Comparison of ENCODE assay signal across 12 cellular contexts in the genomic region with DNA sequence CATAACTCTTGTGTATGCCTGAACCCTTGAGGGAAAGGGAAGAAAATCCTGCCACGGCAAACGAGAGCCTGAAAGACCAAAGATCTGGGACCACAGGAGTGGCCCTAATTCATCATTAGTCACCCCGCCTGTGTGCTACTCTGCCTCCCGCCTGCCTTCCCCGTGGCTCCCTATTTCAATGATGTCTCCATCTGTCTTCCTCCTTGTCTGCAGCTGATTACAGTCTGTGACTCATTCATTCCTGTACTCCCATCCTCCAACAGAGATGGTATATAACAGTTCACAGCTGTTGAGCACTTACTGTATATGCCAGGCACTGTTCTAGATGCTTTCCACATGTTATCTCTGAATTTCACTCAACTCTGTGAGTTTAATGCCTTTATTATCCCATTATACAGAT.
DNase-seq lines count a peak whose midpoint lies in the region; ATAC-seq and TF ChIP-seq lines count a peak whose summit lies in the region.
"Had no signal": no experiment of that assay in that cellular context is flagged by ENCODE, and none has a peak within 500 bp of the region (broad histone marks: within the 10 kb centered on the region; RNA-seq: fewer than 3 reads in every experiment).

No MANE protein-coding gene starts in this region.

- POLR2A ChIA-PET in BJ (lab: Charles Lee), result no interaction called here
- POLR2A ChIA-PET in naive thymus-derived CD8-positive, alpha-beta T cell (lab: Charles Lee), result no interaction called here

- no peak for TF ChIP-seq POLR2A in NB4 (IDR thresholded peaks at IDR 0.05; ENCODE audit: extremely low read depth, insufficient read length)

- H2BK15ac ChIP-seq in mesenchymal stem cell (ENCODE audit: low read depth, poor library complexity, severe bottlenecking), result no peak overlapping the region

- no peak overlapping the region for H3K4me3 ChIP-seq in BJ (ENCODE audit: low read depth, low read length)
- no peak overlapping the region for H3K4me3 ChIP-seq in NB4 (ENCODE audit: low read depth, low read length)
- no peak overlapping the region for H3K4me3 ChIP-seq in choroid plexus epithelial cell (ENCODE audit: low read depth, low read length)
- no peak overlapping the region for H3K4me3 ChIP-seq in mesenchymal stem cell (ENCODE audit: insufficient read depth in 1 of 2, low read depth in 1 of 2, low read length in 2 of 2)
- H3K4me3 ChIP-seq: testis had no signal

- no peak overlapping the region for H3K4ac ChIP-seq in mesenchymal stem cell (ENCODE audit: low read depth in 1 of 2, low read length in 2 of 2)

- no peak overlapping the region for H3K23ac ChIP-seq in mesenchymal stem cell (ENCODE audit: low read length in 2 of 2)

- no peak overlapping the region for H2BK5ac ChIP-seq in mesenchymal stem cell (ENCODE audit: low read depth, low read length, poor library complexity, severe bottlenecking)

- H3K9ac ChIP-seq in mesenchymal stem cell (ENCODE audit: low read length), result peak overlapping the region; percentile 23

- no peak overlapping the region for H4K91ac ChIP-seq in mesenchymal stem cell (ENCODE audit: low read length)

- no peak overlapping the region for H3K4me3 Mint-ChIP-seq in activated T-helper 17 cell treated with anti-CD3 and anti-CD28 coated beads, Interleukin-2, amount 50 U/mL, for 72 hours
- H3K4me3 Mint-ChIP-seq in naive thymus-derived CD8-positive, alpha-beta T cell, result no peak overlapping the region
- H3K4me3 Mint-ChIP-seq: activated T-cell treated with anti-CD3 and anti-CD28 coated beads, Interleukin-2, amount 50 U/mL, for 72 hours; T-helper 1 cell treated with Interleukin-12 subunit alpha and Interleukin-12 subunit beta and Interleukin-4 antibody, amounts not matched to agents 30 μg/mL and 1 μg/mL, for 36 hours had no signal

- no peak overlapping the region for H3K4me2 ChIP-seq in mesenchymal stem cell (ENCODE audit: low read length, poor library complexity, severe bottlenecking)

- TF ChIP-seq CTCF in BJ (IDR thresholded peaks at IDR 0.05; ENCODE audit: insufficient read depth, low read depth, low read length), result no peak
- no peak for TF ChIP-seq CTCF in NB4 (IDR thresholded peaks at IDR 0.05; ENCODE audit: low read depth, low read length)
- no peak for TF ChIP-seq CTCF in choroid plexus epithelial cell (conservative IDR thresholded peaks at IDR 0.05; ENCODE audit: low read depth, low read length)

- H4K8ac ChIP-seq in mesenchymal stem cell (ENCODE audit: low read length), result no peak overlapping the region

- H3K4me1 ChIP-seq in mesenchymal stem cell (ENCODE audit: control insufficient read depth, insufficient read depth, low read depth, low read length), result peaks cover 2% of the 10 kb centered on the region
- H3K4me1 ChIP-seq: testis had no signal

- H3K27ac Mint-ChIP-seq in activated T-helper 17 cell treated with anti-CD3 and anti-CD28 coated beads, Interleukin-2, amount 50 U/mL, for 72 hours, result no peak overlapping the region
- no peak overlapping the region for H3K27ac Mint-ChIP-seq in naive thymus-derived CD8-positive, alpha-beta T cell
- H3K27ac Mint-ChIP-seq: activated T-cell treated with anti-CD3 and anti-CD28 coated beads, Interleukin-2, amount 50 U/mL, for 72 hours; T-helper 1 cell treated with Interleukin-12 subunit alpha and Interleukin-12 subunit beta and Interleukin-4 antibody, amounts not matched to agents 30 μg/mL and 1 μg/mL, for 36 hours had no signal

- no peak overlapping the region for H3K27ac ChIP-seq in mesenchymal stem cell (ENCODE audit: low read length, poor library complexity, severe bottlenecking)
- H3K27ac ChIP-seq: testis had no signal

- H3K36me3 ChIP-seq in BJ (ENCODE audit: control insufficient read depth, insufficient read depth, low read length) (no peaks in the 10 kb centered on the region), mesenchymal stem cell (ENCODE audit: control insufficient read depth in 1 of 2, insufficient read depth in 2 of 2, low read depth in 1 of 2, low read length in 2 of 2) (no peaks in the 10 kb centered on the region)

- H3K18ac ChIP-seq in mesenchymal stem cell (ENCODE audit: low read depth in 1 of 2, low read length in 2 of 2), result no peak overlapping the region

- no peaks in the 10 kb centered on the region for H3K27me3 ChIP-seq in BJ (ENCODE audit: control insufficient read depth, insufficient read depth, low read length)
- H3K27me3 ChIP-seq in mesenchymal stem cell (ENCODE audit: control insufficient read depth in 1 of 2, insufficient read depth in 1 of 2, low read length in 2 of 2), result no peaks in the 10 kb centered on the region
- H3K27me3 ChIP-seq: testis had no signal

- ATAC-seq in activated T-helper 17 cell treated with anti-CD3 and anti-CD28 coated beads, Interleukin-2, amount 50 U/mL, for 72 hours (replicated peaks), result no peak
- ATAC-seq in naive thymus-derived CD8-positive, alpha-beta T cell, result no peak
- no peak for ATAC-seq in GM19467 (IDR thresholded peaks at IDR 0.05; ENCODE audit: unreplicated experiment)
- ATAC-seq: activated T-cell treated with anti-CD3 and anti-CD28 coated beads, Interleukin-2, amount 50 U/mL, for 72 hours had no signal

- peaks cover 14% of the 10 kb centered on the region for H3K9me3 Mint-ChIP-seq in activated T-helper 17 cell treated with anti-CD3 and anti-CD28 coated beads, Interleukin-2, amount 50 U/mL, for 72 hours
- H3K9me3 Mint-ChIP-seq in naive thymus-derived CD8-positive, alpha-beta T cell, result peaks cover 0 to 13% (median 6%) of the 10 kb centered on the region in 9 donors
- H3K9me3 Mint-ChIP-seq: T-helper 1 cell treated with Interleukin-12 subunit alpha and Interleukin-12 subunit beta and Interleukin-4 antibody, amounts not matched to agents 30 μg/mL and 1 μg/mL, for 36 hours had no signal

- no peaks in the 10 kb centered on the region for H3K4me1 Mint-ChIP-seq in activated T-helper 17 cell treated with anti-CD3 and anti-CD28 coated beads, Interleukin-2, amount 50 U/mL, for 72 hours
- H3K4me1 Mint-ChIP-seq in naive thymus-derived CD8-positive, alpha-beta T cell, result no peaks in the 10 kb centered on the region

- 14% methylated on average over 5 of the region's 5 CpGs for WGBS in mesenchymal stem cell

- CTCF ChIA-PET in BJ (lab: Yijun Ruan, JAX), result interaction anchor here (0.5 to 1.4 kb wide), 2 partner anchors 24 to 1127 kb away, joined by 3 read pairs; no protein-coding TSS in a partner anchor

- H2AK5ac ChIP-seq in mesenchymal stem cell (ENCODE audit: low read length, severe bottlenecking), result no peak overlapping the region

- no peaks in the 10 kb centered on the region for H3K36me3 Mint-ChIP-seq in activated T-helper 17 cell treated with anti-CD3 and anti-CD28 coated beads, Interleukin-2, amount 50 U/mL, for 72 hours (ENCODE audit: low read depth)
- peaks cover 0 to 5% (median 0%) of the 10 kb centered on the region in 3 donors for H3K36me3 Mint-ChIP-seq in naive thymus-derived CD8-positive, alpha-beta T cell

- no peaks in the 10 kb centered on the region for H3K79me1 ChIP-seq in mesenchymal stem cell (replicated peaks; ENCODE audit: low read length, poor library complexity, severe bottlenecking)

- no peak overlapping the region for H3K14ac ChIP-seq in mesenchymal stem cell (ENCODE audit: low read length in 2 of 2)

- no peak overlapping the region for H2BK12ac ChIP-seq in mesenchymal stem cell (ENCODE audit: low read length in 2 of 2)

- H2AFZ ChIP-seq in mesenchymal stem cell (ENCODE audit: low read depth, low read length), result no peak overlapping the region

- DNase-seq in BJ (ENCODE audit: low read depth), result peak; percentile 80
- DNase-seq in NB4 (ENCODE audit: low read depth), result peak; percentile 2
- DNase-seq in choroid plexus epithelial cell (ENCODE audit: low read depth), result peak; percentile 90
- DNase-seq in mesenchymal stem cell, result peak; percentile 82
- DNase-seq in naive thymus-derived CD8-positive, alpha-beta T cell, result no peak
- no peak for DNase-seq in pons (ENCODE audit: low spot score)
- DNase-seq: activated T-cell treated with anti-CD3 and anti-CD28 coated beads, Interleukin-2, amount 50 U/mL, for 72 hours; NCI-H146; testis had no signal

- no peaks in the 10 kb centered on the region for H3K27me3 Mint-ChIP-seq in activated T-helper 17 cell treated with anti-CD3 and anti-CD28 coated beads, Interleukin-2, amount 50 U/mL, for 72 hours
- peaks cover 0 to 15% (median 4%) of the 10 kb centered on the region in 5 donors for H3K27me3 Mint-ChIP-seq in naive thymus-derived CD8-positive, alpha-beta T cell

- no peaks in the 10 kb centered on the region for H3K9me3 ChIP-seq in mesenchymal stem cell (ENCODE audit: control insufficient read depth, low read length)
- H3K9me3 ChIP-seq: testis had no signal

- H2BK120ac ChIP-seq in mesenchymal stem cell (ENCODE audit: low read depth, low read length), result no peak overlapping the region

Comparison
In these comparisons a context has a peak if more than half of its experiments do, and no peak if none do; other contexts are left out.
1. DNase-seq: peak in BJ (single experiment), NB4 (single experiment), choroid plexus epithelial cell (single experiment) and mesenchymal stem cell (single experiment); none in naive thymus-derived CD8-positive, alpha-beta T cell (0 of 10) and pons (single experiment).